In the genomic region with DNA sequence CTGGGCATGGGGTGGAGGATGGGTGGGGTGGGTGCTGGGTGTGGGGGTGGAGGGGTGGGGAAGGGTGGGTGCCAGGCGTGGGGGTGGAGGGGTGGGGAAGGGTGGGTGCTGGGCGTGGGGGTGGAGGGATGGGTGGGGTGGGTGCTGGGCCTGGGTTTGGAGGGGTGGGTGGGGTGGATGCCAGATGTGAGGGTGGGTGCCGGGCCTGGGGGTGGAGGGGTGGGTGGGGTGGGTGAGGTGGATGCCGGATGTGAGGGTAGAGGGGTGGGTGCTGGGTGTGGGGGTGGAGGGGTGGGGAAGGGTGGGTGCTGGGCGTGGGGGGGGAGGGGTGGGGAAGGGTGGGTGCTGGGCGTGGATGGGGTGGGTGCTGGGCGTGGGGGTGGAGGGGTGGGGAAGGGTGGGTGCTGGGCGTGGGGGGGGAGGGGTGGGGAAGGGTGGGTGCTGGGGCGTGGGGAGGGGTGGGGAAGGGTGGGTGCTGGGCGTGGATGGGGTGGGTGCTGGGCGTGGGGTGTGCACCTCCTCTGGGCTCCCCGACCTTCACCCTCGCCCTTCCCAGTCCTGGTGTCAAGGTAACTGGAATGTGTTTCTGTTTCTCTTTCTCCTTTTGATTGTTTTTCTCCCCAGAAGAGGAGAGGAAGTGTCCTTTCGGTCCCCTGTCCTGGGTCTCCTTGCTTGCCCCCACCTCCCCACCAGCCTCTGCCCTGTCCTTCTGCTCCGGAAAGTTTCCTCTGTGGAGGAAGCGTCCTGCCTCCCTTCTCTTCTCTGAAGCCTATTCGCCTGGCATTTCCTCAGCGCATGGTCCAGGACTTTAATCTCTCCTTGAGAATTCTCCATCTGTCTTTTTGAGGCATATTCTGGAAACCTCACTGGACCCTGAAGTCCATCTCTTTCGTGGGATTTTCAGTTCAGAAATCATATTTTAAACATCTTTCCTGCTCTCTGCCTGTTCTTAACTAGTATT, we compare ENCODE assay signal across 19 cellular contexts. TPM values are rescaled to one million over a fixed set of nuclear protein-coding genes. Genes with fewer than 3 reads are reported as not detected.
DNase-seq lines count a peak whose midpoint lies in the region; ATAC-seq, FAIRE-seq and TF ChIP-seq lines count a peak whose summit lies in the region.
"Had no signal": no experiment of that assay in that cellular context is flagged by ENCODE, and none has a peak within 500 bp of the region (broad histone marks: within the 10 kb centered on the region; RNA-seq: fewer than 3 reads in every experiment).

No MANE protein-coding gene starts in this region.

- H3K27me3 Mint-ChIP-seq in activated CD8-positive, alpha-beta T cell treated with anti-CD3 and anti-CD28 coated beads for 36 hours, result no peaks in the 10 kb centered on the region
- peaks cover 32% of the 10 kb centered on the region for H3K27me3 Mint-ChIP-seq in mesothelial cell of epicardium (ENCODE audit: low read depth)

- H3K36me3 ChIP-seq in BLaER1 treated with 17β-estradiol and CSF1 and Interleukin-3, amounts not matched to agents 10 nM and 100 nM, result no peaks in the 10 kb centered on the region
- H3K36me3 ChIP-seq: right lobe of liver had no signal

- H3K9ac ChIP-seq in BLaER1 treated with 17β-estradiol and CSF1 and Interleukin-3, amounts not matched to agents 10 nM and 100 nM, result peak overlapping the region in 4 of 11 experiments; percentile 23 to 52 (median 46); a peak in 3 of 22 replicates

- TF ChIP-seq POLR2A in H54 (IDR thresholded peaks at IDR 0.05; ENCODE audit: low read depth, low read length), result no peak

- DNase-seq in H54 (ENCODE audit: insufficient read length, low spot score), result no peak
- no peak for DNase-seq in activated CD8-positive, alpha-beta T cell treated with anti-CD3 and anti-CD28 coated beads for 36 hours
- DNase-seq in mesothelial cell of epicardium (ENCODE audit: low spot score in 2 of 2, unreplicated experiment in 2 of 2), result no peak
- DNase-seq in GM13977 (ENCODE audit: low spot score), result no peak
- DNase-seq in effector CD4-positive, alpha-beta T cell, result no peak
- DNase-seq: GF-D8; Karpas-422; kidney glomerular epithelial cell; NCI-H187; NCI-H774; SHP77 treated with DMSO at 0.1 percent for 48 hours; stimulated activated CD4-positive, alpha-beta T cell treated with anti-CD3 and anti-CD28 coated beads, Interleukin-4, amount 100 ng/mL, for 4 hours had no signal

- in situ Hi-C loops in GM13977 (cut with MboI; ENCODE audit: low pct_unique_long_range_greater_than_20kb, low sequenced_read_pairs, unreplicated experiment), result no loop called here

- H3K9me3 ChIP-seq in BLaER1 treated with 17β-estradiol and CSF1 and Interleukin-3, amounts not matched to agents 10 nM and 100 nM (replicated peaks in 1 of 11), result peaks cover 0 to 14% (median 0%) of the 10 kb centered on the region in 11 experiments; a peak in 1 of 22 replicates
- H3K9me3 ChIP-seq: right lobe of liver had no signal

- no peaks in the 10 kb centered on the region for H4K20me1 ChIP-seq in BLaER1 treated with 17β-estradiol and CSF1 and Interleukin-3, amounts not matched to agents 10 nM and 100 nM

- peak overlapping the region in 10 of 11 experiments; percentile 14 to 71 (median 52); a peak in 15 of 22 replicates for H3K4me2 ChIP-seq in BLaER1 treated with 17β-estradiol and CSF1 and Interleukin-3, amounts not matched to agents 10 nM and 100 nM

- no peak for TF ChIP-seq CTCF in activated CD8-positive, alpha-beta T cell treated with anti-CD3 and anti-CD28 coated beads for 36 hours (IDR thresholded peaks at IDR 0.05)
- TF ChIP-seq CTCF in mesothelial cell of epicardium (IDR thresholded peaks at IDR 0.05; ENCODE audit: unreplicated experiment), result no peak
- TF ChIP-seq CTCF in GM13977 (IDR thresholded peaks at IDR 0.05; ENCODE audit: extremely low read depth, insufficient read depth, missing control alignments), result no peak

- ATAC-seq in activated CD8-positive, alpha-beta T cell treated with anti-CD3 and anti-CD28 coated beads for 36 hours, result no peak
- ATAC-seq in GM21360 (IDR thresholded peaks at IDR 0.05; ENCODE audit: unreplicated experiment) (no peak), HG03520 (IDR thresholded peaks at IDR 0.05; ENCODE audit: unreplicated experiment) (no peak)
- ATAC-seq: right lobe of liver had no signal

- intact Hi-C loops in activated CD8-positive, alpha-beta T cell treated with anti-CD3 and anti-CD28 coated beads for 36 hours (cut with micrococcal nuclease), result no loop called here

- peak overlapping the region in 8 of 11 experiments; percentile 17 to 58 (median 51); a peak in 10 of 22 replicates for H3K27ac ChIP-seq in BLaER1 treated with 17β-estradiol and CSF1 and Interleukin-3, amounts not matched to agents 10 nM and 100 nM
- H3K27ac ChIP-seq: right lobe of liver had no signal

- POLR2A ChIA-PET in activated CD8-positive, alpha-beta T cell treated with anti-CD3 and anti-CD28 coated beads for 36 hours (lab: Charles Lee), result no interaction called here

- H3K4me3 Mint-ChIP-seq in activated CD8-positive, alpha-beta T cell treated with anti-CD3 and anti-CD28 coated beads for 36 hours, result peak overlapping the region; percentile 3
- no peak overlapping the region for H3K4me3 Mint-ChIP-seq in mesothelial cell of epicardium
- H3K4me3 Mint-ChIP-seq: CD14-positive monocyte had no signal

- peak overlapping the region; percentile 77 for H3K27ac Mint-ChIP-seq in activated CD8-positive, alpha-beta T cell treated with anti-CD3 and anti-CD28 coated beads for 36 hours
- peak overlapping the region; percentile 45 for H3K27ac Mint-ChIP-seq in mesothelial cell of epicardium

- no peaks in the 10 kb centered on the region; a peak in 1 of 22 replicates for H3K27me3 ChIP-seq in BLaER1 treated with 17β-estradiol and CSF1 and Interleukin-3, amounts not matched to agents 10 nM and 100 nM
- H3K27me3 ChIP-seq: right lobe of liver had no signal

- no peaks in the 10 kb centered on the region for H3K36me3 Mint-ChIP-seq in activated CD8-positive, alpha-beta T cell treated with anti-CD3 and anti-CD28 coated beads for 36 hours (ENCODE audit: low read depth)
- H3K36me3 Mint-ChIP-seq in mesothelial cell of epicardium, result no peaks in the 10 kb centered on the region

- CTCF ChIA-PET in activated CD8-positive, alpha-beta T cell treated with anti-CD3 and anti-CD28 coated beads for 36 hours (lab: Charles Lee), result no interaction called here

- peak; percentile 57 for FAIRE-seq in H54 (lab: Jason Lieb, UNC)

- peaks cover 65% of the 10 kb centered on the region for H3K4me1 Mint-ChIP-seq in activated CD8-positive, alpha-beta T cell treated with anti-CD3 and anti-CD28 coated beads for 36 hours (ENCODE audit: low read depth)
- H3K4me1 Mint-ChIP-seq in mesothelial cell of epicardium, result peaks cover 4% of the 10 kb centered on the region

- H3K4me3 ChIP-seq in BLaER1 treated with 17β-estradiol and CSF1 and Interleukin-3, amounts not matched to agents 10 nM and 100 nM, result no peak overlapping the region
- H3K4me3 ChIP-seq: right lobe of liver had no signal

- peaks cover 46 to 74% (median 62%) of the 10 kb centered on the region in 10 experiments for H3K4me1 ChIP-seq in BLaER1 treated with 17β-estradiol and CSF1 and Interleukin-3, amounts not matched to agents 10 nM and 100 nM

- H3K9me3 Mint-ChIP-seq in activated CD8-positive, alpha-beta T cell treated with anti-CD3 and anti-CD28 coated beads for 36 hours, result peaks cover 5% of the 10 kb centered on the region
- no peaks in the 10 kb centered on the region for H3K9me3 Mint-ChIP-seq in mesothelial cell of epicardium

RNA-seq across cellular contexts. Expression of a gene that starts 22.9 kb away (rescaled TPM):
- total RNA-seq in activated CD8-positive, alpha-beta T cell treated with anti-CD3 and anti-CD28 coated beads for 36 hours, result not detected
- total RNA-seq in mesothelial cell of epicardium, result not detected in 3 replicates
- total RNA-seq: glomerular endothelial cell, myocyte, right lobe of liver had no signal

RNA-seq across cellular contexts. Expression of a gene that starts 23.8 kb away (rescaled TPM):
- 10 to 100 TPM; 28.9 to 32.3 TPM for total RNA-seq in activated CD8-positive, alpha-beta T cell treated with anti-CD3 and anti-CD28 coated beads for 36 hours
- 13.5 to 14.6 TPM (median 13.7 TPM) in 3 replicates for total RNA-seq in mesothelial cell of epicardium
